Comparison of ENCODE assay signal across 11 cellular contexts in the genomic region with DNA sequence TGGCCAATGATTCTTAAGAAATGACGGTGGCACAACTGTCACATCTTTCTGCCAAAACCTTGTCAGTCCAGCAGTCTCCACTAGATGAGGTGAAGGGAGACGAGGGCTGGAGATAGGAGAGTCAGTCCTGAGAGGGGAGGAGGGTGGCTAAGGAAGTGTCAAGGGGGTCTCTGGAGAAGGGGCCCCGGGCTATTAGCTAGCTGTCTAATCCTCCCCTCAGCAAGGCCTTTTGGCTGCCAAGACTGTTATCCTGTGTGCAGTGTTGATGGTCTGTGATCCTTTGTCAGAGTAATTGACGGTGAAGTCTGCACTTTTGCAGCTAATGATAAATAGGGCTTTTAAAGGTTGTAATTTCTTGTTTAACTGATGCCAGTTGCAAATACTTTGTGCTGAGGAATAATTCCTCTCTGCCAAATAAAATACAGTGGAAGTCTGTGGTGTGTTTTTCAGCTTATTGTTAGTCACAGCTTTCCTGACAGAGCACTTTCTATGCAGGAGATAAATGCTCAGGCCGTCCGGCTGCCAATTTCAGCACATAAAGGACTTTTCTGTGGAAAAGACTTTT. TPM values are rescaled to one million over a fixed set of nuclear protein-coding genes. Genes with fewer than 3 reads are reported as not detected.
A peak's percentile ranks its signal among the peaks of the same experiment; 100 is the strongest.
DNase-seq lines count a peak whose midpoint lies in the region; TF ChIP-seq lines count a peak whose summit lies in the region.
"Had no signal": no experiment of that assay in that cellular context is flagged by ENCODE, and none has a peak within 500 bp of the region (broad histone marks: within the 10 kb centered on the region; RNA-seq: fewer than 3 reads in every experiment).

No MANE protein-coding gene starts in this region.

- DNase-seq in MG63 = peak; percentile 35
- no peak for DNase-seq in coronary artery (ENCODE audit: low spot score)
- DNase-seq in inferior parietal cortex (ENCODE audit: extremely low spot score) = peak; percentile 50
- peak; percentile 83 for DNase-seq in stromal cell of bone marrow (ENCODE audit: low read depth)
- DNase-seq in NCI-H2029 (lab: John Stamatoyannopoulos, UW) = no peak
- no peak for DNase-seq in NCI-H526 treated with DMSO at 0.1 percent for 48 hours (lab: John Stamatoyannopoulos, UW)
- no peak for DNase-seq in activated CD8-positive, alpha-beta memory T cell treated with anti-CD3 and anti-CD28 coated beads, Interleukin-2, amount 50 U/mL, for 4 hours
- DNase-seq in NCI-H1092 treated with DMSO at 0.1 percent for 48 hours (lab: John Stamatoyannopoulos, UW) = no peak
- DNase-seq: amniotic stem cell; DMS153; stimulated activated CD8-positive, alpha-beta memory T cell treated with anti-CD3 and anti-CD28 coated beads, Interleukin-4, amount 100 ng/mL, for 48 hours had no signal

- H3K9me3 ChIP-seq in MG63 = no peaks in the 10 kb centered on the region

- H3K36me3 ChIP-seq in MG63 = no peaks in the 10 kb centered on the region

- TF ChIP-seq CTCF in coronary artery (IDR thresholded peaks at IDR 0.05) = no peak

- no peaks in the 10 kb centered on the region for H3K27me3 ChIP-seq in MG63

- peak overlapping the region; percentile 79 to 89 for H3K27ac ChIP-seq in coronary artery

- H3K4me3 ChIP-seq in MG63 = no peak overlapping the region
- peak overlapping the region; percentile 11 for H3K4me3 ChIP-seq in coronary artery

RNA-seq across cellular contexts. Expression of gene PRRX1, which starts 34.9 kb away (rescaled TPM):
- total RNA-seq in MG63 (2014; rRNA removed; shearing (Covaris generic); ENCODE audit: low replicate concordance) = 0.27 and 1.2 TPM in 2 replicates

Comparison
In these comparisons a context has a peak if more than half of its experiments do, and no peak if none do; other contexts are left out.
1. DNase-seq: peak in MG63 (single experiment), inferior parietal cortex (single experiment) and stromal cell of bone marrow (single experiment); none in coronary artery (single experiment), NCI-H2029 (single experiment), NCI-H526 treated with DMSO at 0.1 percent for 48 hours (single experiment), activated CD8-positive, alpha-beta memory T cell treated with anti-CD3 and anti-CD28 coated beads, Interleukin-2, amount 50 U/mL, for 4 hours (single experiment) and NCI-H1092 treated with DMSO at 0.1 percent for 48 hours (single experiment).